Comparison of ENCODE assay signal across 19 cellular contexts in the genomic region with DNA sequence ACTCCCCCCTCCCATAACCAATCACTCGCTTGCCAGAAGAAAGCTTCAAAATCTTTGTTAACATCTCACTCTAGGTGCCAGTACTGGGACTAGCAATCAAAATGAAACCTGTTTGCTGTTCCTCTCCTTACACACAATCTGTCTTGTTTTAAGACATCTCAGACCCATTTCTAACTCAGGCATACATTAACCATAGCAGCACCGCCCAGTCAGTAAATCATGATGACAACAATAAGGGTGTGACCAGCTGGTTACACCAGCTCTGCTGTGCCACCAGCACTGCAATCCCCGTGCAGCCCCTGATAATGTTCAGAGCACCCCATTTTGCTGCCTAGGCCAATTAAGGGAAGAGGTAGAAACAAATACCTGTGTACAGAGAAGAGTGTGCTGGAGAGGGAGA.
DNase-seq lines count a peak whose midpoint lies in the region; ATAC-seq and TF ChIP-seq lines count a peak whose summit lies in the region.
"Had no signal": no experiment of that assay in that cellular context is flagged by ENCODE, and none has a peak within 500 bp of the region (broad histone marks: within the 10 kb centered on the region; RNA-seq: fewer than 3 reads in every experiment).

No MANE protein-coding gene starts in this region.

- H3K9me3 Mint-ChIP-seq in activated naive CD4-positive, alpha-beta T cell treated with anti-CD3 and anti-CD28 coated beads for 36 hours = no peaks in the 10 kb centered on the region
- H3K9me3 Mint-ChIP-seq in T-cell = peaks cover 0 to 5% (median 0%) of the 10 kb centered on the region in 3 donors
- H3K9me3 Mint-ChIP-seq in activated naive CD8-positive, alpha-beta T cell treated with anti-CD3 and anti-CD28 coated beads, Interleukin-2, amount 50 U/mL, for 24 hours = no peaks in the 10 kb centered on the region
- peaks cover 2% of the 10 kb centered on the region for H3K9me3 Mint-ChIP-seq in stimulated activated effector memory CD8-positive, alpha-beta T cell treated with anti-CD3 and anti-CD28 coated beads, Interleukin-12 subunit alpha, Interleukin-12 subunit beta, amount 100 ng/mL, for 72 hours
- H3K9me3 Mint-ChIP-seq in CD14-positive monocyte = peaks cover 0 to 2% (median 0%) of the 10 kb centered on the region in 7 donors
- H3K9me3 Mint-ChIP-seq: central memory CD8-positive, alpha-beta T cell had no signal

- ATAC-seq in T-cell (replicated peaks in 1 of 4) = peak in 3 of 4 experiments; percentile 20 to 28 (median 21)
- no peak for ATAC-seq in activated naive CD8-positive, alpha-beta T cell treated with anti-CD3 and anti-CD28 coated beads, Interleukin-2, amount 50 U/mL, for 24 hours
- peak; percentile 68 for ATAC-seq in stimulated activated effector memory CD8-positive, alpha-beta T cell treated with anti-CD3 and anti-CD28 coated beads, Interleukin-12 subunit alpha, Interleukin-12 subunit beta, amount 100 ng/mL, for 72 hours
- ATAC-seq in left lobe of liver = no peak
- no peak for ATAC-seq in HG03354 (IDR thresholded peaks at IDR 0.05; ENCODE audit: poor library complexity, severe bottlenecking, unreplicated experiment)
- ATAC-seq: HCT116 had no signal

- peak overlapping the region; percentile 25 for H3K27ac Mint-ChIP-seq in activated naive CD4-positive, alpha-beta T cell treated with anti-CD3 and anti-CD28 coated beads for 36 hours
- H3K27ac Mint-ChIP-seq in T-cell (peak overlapping the region; percentile 53 to 66), CD14-positive monocyte (no peak overlapping the region)
- H3K27ac Mint-ChIP-seq in activated naive CD8-positive, alpha-beta T cell treated with anti-CD3 and anti-CD28 coated beads, Interleukin-2, amount 50 U/mL, for 24 hours = peak overlapping the region; percentile 8
- peak overlapping the region; percentile 54 for H3K27ac Mint-ChIP-seq in stimulated activated effector memory CD8-positive, alpha-beta T cell treated with anti-CD3 and anti-CD28 coated beads, Interleukin-12 subunit alpha, Interleukin-12 subunit beta, amount 100 ng/mL, for 72 hours

- H3K4me3 Mint-ChIP-seq in activated naive CD4-positive, alpha-beta T cell treated with anti-CD3 and anti-CD28 coated beads for 36 hours = no peak overlapping the region
- H3K4me3 Mint-ChIP-seq in T-cell (peak overlapping the region in 1 of 3 donors; percentile 12), CD14-positive monocyte (no peak overlapping the region)
- H3K4me3 Mint-ChIP-seq in activated naive CD8-positive, alpha-beta T cell treated with anti-CD3 and anti-CD28 coated beads, Interleukin-2, amount 50 U/mL, for 24 hours = no peak overlapping the region
- H3K4me3 Mint-ChIP-seq in stimulated activated effector memory CD8-positive, alpha-beta T cell treated with anti-CD3 and anti-CD28 coated beads, Interleukin-12 subunit alpha, Interleukin-12 subunit beta, amount 100 ng/mL, for 72 hours = peak overlapping the region; percentile 18
- H3K4me3 Mint-ChIP-seq: central memory CD8-positive, alpha-beta T cell had no signal

- no peaks in the 10 kb centered on the region for H3K36me3 Mint-ChIP-seq in activated naive CD4-positive, alpha-beta T cell treated with anti-CD3 and anti-CD28 coated beads for 36 hours (ENCODE audit: low read depth)
- H3K36me3 Mint-ChIP-seq in T-cell (peaks cover 12% of the 10 kb centered on the region), CD14-positive monocyte (no peaks in the 10 kb centered on the region)
- H3K36me3 Mint-ChIP-seq in activated naive CD8-positive, alpha-beta T cell treated with anti-CD3 and anti-CD28 coated beads, Interleukin-2, amount 50 U/mL, for 24 hours (ENCODE audit: low read depth) = no peaks in the 10 kb centered on the region
- no peaks in the 10 kb centered on the region for H3K36me3 Mint-ChIP-seq in stimulated activated effector memory CD8-positive, alpha-beta T cell treated with anti-CD3 and anti-CD28 coated beads, Interleukin-12 subunit alpha, Interleukin-12 subunit beta, amount 100 ng/mL, for 72 hours

- DNase-seq in activated naive CD4-positive, alpha-beta T cell treated with anti-CD3 and anti-CD28 coated beads for 36 hours = peak; percentile 27
- no peak for DNase-seq in activated naive CD4-positive, alpha-beta T cell treated with anti-CD3 and anti-CD28 coated beads, Interleukin-2, amount 50 U/mL, for 16 hours
- DNase-seq in T-cell (no peak), left lobe of liver (ENCODE audit: low spot score) (no peak), CD14-positive monocyte (ENCODE audit: low spot score) (no peak)
- no peak for DNase-seq in activated naive CD8-positive, alpha-beta T cell treated with anti-CD3 and anti-CD28 coated beads, Interleukin-2, amount 50 U/mL, for 24 hours
- DNase-seq in stimulated activated effector memory CD8-positive, alpha-beta T cell treated with anti-CD3 and anti-CD28 coated beads, Interleukin-12 subunit alpha, Interleukin-12 subunit beta, amount 100 ng/mL, for 72 hours (ENCODE audit: low spot score in 2 of 2) = peak in 1 of 2 donors; percentile 60
- DNase-seq: activated T-cell treated with anti-CD3 and anti-CD28 coated beads, Interleukin-2, amount 50 U/mL, for 48 hours; anterior cingulate cortex; Caco-2; effector CD4-positive, alpha-beta T cell; glutamatergic neuron; KBM-7; left ventricle myocardium inferior; NCI-H526; right cardiac atrium had no signal

- POLR2A ChIA-PET in T-cell (lab: Charles Lee) = no interaction called here

- no peaks in the 10 kb centered on the region for H3K27me3 Mint-ChIP-seq in activated naive CD4-positive, alpha-beta T cell treated with anti-CD3 and anti-CD28 coated beads for 36 hours (ENCODE audit: low read depth)
- H3K27me3 Mint-ChIP-seq in T-cell (no peaks in the 10 kb centered on the region), CD14-positive monocyte (ENCODE audit: low read depth in 3 of 3) (peaks cover 0 to 4% (median 3%) of the 10 kb centered on the region in 3 donors)
- H3K27me3 Mint-ChIP-seq in activated naive CD8-positive, alpha-beta T cell treated with anti-CD3 and anti-CD28 coated beads, Interleukin-2, amount 50 U/mL, for 24 hours = no peaks in the 10 kb centered on the region
- H3K27me3 Mint-ChIP-seq: central memory CD8-positive, alpha-beta T cell had no signal

- H3K4me1 Mint-ChIP-seq in activated naive CD4-positive, alpha-beta T cell treated with anti-CD3 and anti-CD28 coated beads for 36 hours (ENCODE audit: low read depth) = peaks cover 46% of the 10 kb centered on the region
- H3K4me1 Mint-ChIP-seq in T-cell = peaks cover 45 to 65% (median 54%) of the 10 kb centered on the region in 3 donors
- peaks cover 34% of the 10 kb centered on the region for H3K4me1 Mint-ChIP-seq in activated naive CD8-positive, alpha-beta T cell treated with anti-CD3 and anti-CD28 coated beads, Interleukin-2, amount 50 U/mL, for 24 hours
- H3K4me1 Mint-ChIP-seq in stimulated activated effector memory CD8-positive, alpha-beta T cell treated with anti-CD3 and anti-CD28 coated beads, Interleukin-12 subunit alpha, Interleukin-12 subunit beta, amount 100 ng/mL, for 72 hours = peaks cover 35% of the 10 kb centered on the region
- peaks cover 28% of the 10 kb centered on the region for H3K4me1 Mint-ChIP-seq in CD14-positive monocyte

- CTCF ChIA-PET in activated naive CD4-positive, alpha-beta T cell treated with anti-CD3 and anti-CD28 coated beads for 36 hours (lab: Charles Lee) = interaction anchor here (0.8 to 2.1 kb wide), 2 partner anchors 130 to 300 kb away, joined by 3 to 5 read pairs; no protein-coding TSS in a partner anchor
- CTCF ChIA-PET in T-cell (lab: Charles Lee) = interaction anchor here in 1 of 2 donors (0.6 kb wide), 1 partner anchor 71 kb away, joined by 3 read pairs; no protein-coding TSS in a partner anchor

- TF ChIP-seq CTCF in CD14-positive monocyte (IDR thresholded peaks at IDR 0.05) = no peak

- intact Hi-C loops in activated naive CD4-positive, alpha-beta T cell treated with anti-CD3 and anti-CD28 coated beads for 36 hours (cut with micrococcal nuclease) = no loop called here
- intact Hi-C loops in CD14-positive monocyte (cut with micrococcal nuclease) = loop anchor here in 1 of 2 donors (2.0 kb wide), 1 partner anchor 22 kb away; no protein-coding TSS in a partner anchor

Comparison
In these comparisons a context has a peak if more than half of its experiments do, and no peak if none do; other contexts are left out.
1. H3K27ac Mint-ChIP-seq: peak in activated naive CD4-positive, alpha-beta T cell treated with anti-CD3 and anti-CD28 coated beads for 36 hours (single experiment), T-cell (2 of 2), activated naive CD8-positive, alpha-beta T cell treated with anti-CD3 and anti-CD28 coated beads, Interleukin-2, amount 50 U/mL, for 24 hours (single experiment) and stimulated activated effector memory CD8-positive, alpha-beta T cell treated with anti-CD3 and anti-CD28 coated beads, Interleukin-12 subunit alpha, Interleukin-12 subunit beta, amount 100 ng/mL, for 72 hours (single experiment); none in CD14-positive monocyte (0 of 7).
2. ATAC-seq: peak in T-cell (3 of 4) and stimulated activated effector memory CD8-positive, alpha-beta T cell treated with anti-CD3 and anti-CD28 coated beads, Interleukin-12 subunit alpha, Interleukin-12 subunit beta, amount 100 ng/mL, for 72 hours (single experiment); none in activated naive CD8-positive, alpha-beta T cell treated with anti-CD3 and anti-CD28 coated beads, Interleukin-2, amount 50 U/mL, for 24 hours (single experiment), left lobe of liver (single experiment) and HG03354 (single experiment).